17 cellular contexts compared by ENCODE assay signal in the genomic region with DNA sequence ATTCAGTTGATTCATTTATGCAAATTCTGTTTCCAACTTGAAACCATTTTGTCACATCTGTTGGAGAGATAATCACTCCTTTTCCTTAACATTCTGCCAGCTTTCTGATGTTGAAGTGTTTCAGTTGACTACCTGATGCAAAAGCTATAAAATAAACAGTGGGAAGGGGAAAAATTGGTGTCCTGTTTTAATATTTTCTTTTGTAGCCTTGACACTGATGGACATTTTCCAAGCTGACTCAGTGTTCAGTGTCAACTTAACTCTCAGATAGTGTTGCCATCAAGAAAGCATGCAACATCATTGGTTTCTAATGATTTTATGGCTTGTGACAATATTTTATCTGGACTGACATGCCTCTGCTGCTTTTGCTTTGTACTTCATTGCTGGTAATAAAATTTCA.
"Had no signal": no experiment of that assay in that cellular context is flagged by ENCODE, and none has a peak within 500 bp of the region (broad histone marks: within the 10 kb centered on the region; RNA-seq: fewer than 3 reads in every experiment).

No MANE protein-coding gene starts in this region.

- H3K27me3 Mint-ChIP-seq: activated CD4-positive, alpha-beta memory T cell treated with anti-CD3 and anti-CD28 coated beads, Interleukin-2, amount 10 ng/mL, durations not matched to agents 7 days and 5 days; activated CD4-positive, alpha-beta T cell treated with anti-CD3 and anti-CD28 coated beads for 36 hours; activated naive CD8-positive, alpha-beta T cell treated with anti-CD3 and anti-CD28 coated beads, Interleukin-2, amount 10 ng/mL, durations not matched to agents 7 days and 5 days; naive B cell; stimulated activated naive CD8-positive, alpha-beta T cell treated with anti-CD3 and anti-CD28 coated beads, Interleukin-15, Interleukin-2, amounts not matched to agents 100 ng/mL and 50 ng/mL, for 24 hours had no signal

- H3K4me1 ChIP-seq: gastrocnemius medialis, parathyroid adenoma had no signal

- H3K79me2 ChIP-seq: parathyroid adenoma had no signal

- DNase-seq: activated CD4-positive, alpha-beta memory T cell treated with anti-CD3 and anti-CD28 coated beads, Interleukin-2, amount 10 ng/mL, durations not matched to agents 7 days and 5 days; activated CD4-positive, alpha-beta T cell treated with anti-CD3 and anti-CD28 coated beads for 36 hours; activated naive CD8-positive, alpha-beta T cell treated with anti-CD3 and anti-CD28 coated beads, Interleukin-2, amount 10 ng/mL, durations not matched to agents 7 days and 5 days; activated T-cell treated with anti-CD3 and anti-CD28 coated beads, Interleukin-2, amount 50 U/mL, for 72 hours; anterior cingulate cortex; gastrocnemius medialis; kidney; left ventricle myocardium superior; naive B cell; retina; stimulated activated CD4-positive, alpha-beta T cell treated with anti-CD3 and anti-CD28 coated beads, Interleukin-15, amount 100 ng/mL, for 24 hours; stimulated activated CD4-positive, alpha-beta T cell treated with anti-CD3 and anti-CD28 coated beads, Interleukin-4, amount 100 ng/mL, for 24 hours; T-helper 9 cell; WERI-Rb-1 had no signal

- H2AFZ ChIP-seq: parathyroid adenoma had no signal

- H3K36me3 Mint-ChIP-seq: activated naive CD8-positive, alpha-beta T cell treated with anti-CD3 and anti-CD28 coated beads, Interleukin-2, amount 10 ng/mL, durations not matched to agents 7 days and 5 days had no signal

- H3K9ac ChIP-seq: parathyroid adenoma had no signal

- H3K27me3 ChIP-seq: gastrocnemius medialis had no signal

- ATAC-seq: activated CD4-positive, alpha-beta T cell treated with anti-CD3 and anti-CD28 coated beads for 36 hours; activated T-cell treated with anti-CD3 and anti-CD28 coated beads, Interleukin-2, amount 50 U/mL, for 72 hours; gastrocnemius medialis; left ventricle myocardium superior had no signal

- H3K4me3 ChIP-seq: gastrocnemius medialis, thoracic aorta had no signal

- H3K9me3 Mint-ChIP-seq: activated CD4-positive, alpha-beta memory T cell treated with anti-CD3 and anti-CD28 coated beads, Interleukin-2, amount 10 ng/mL, durations not matched to agents 7 days and 5 days; activated naive CD8-positive, alpha-beta T cell treated with anti-CD3 and anti-CD28 coated beads, Interleukin-2, amount 10 ng/mL, durations not matched to agents 7 days and 5 days; activated T-cell treated with anti-CD3 and anti-CD28 coated beads, Interleukin-2, amount 50 U/mL, for 72 hours; naive B cell; stimulated activated naive CD8-positive, alpha-beta T cell treated with anti-CD3 and anti-CD28 coated beads, Interleukin-15, Interleukin-2, amounts not matched to agents 100 ng/mL and 50 ng/mL, for 24 hours had no signal

- H3K9me3 ChIP-seq: gastrocnemius medialis, thoracic aorta had no signal

- H3K27ac ChIP-seq: gastrocnemius medialis, parathyroid adenoma, thoracic aorta, WERI-Rb-1 had no signal

- H3K4me1 Mint-ChIP-seq: activated CD4-positive, alpha-beta memory T cell treated with anti-CD3 and anti-CD28 coated beads, Interleukin-2, amount 10 ng/mL, durations not matched to agents 7 days and 5 days; activated CD4-positive, alpha-beta T cell treated with anti-CD3 and anti-CD28 coated beads for 36 hours; activated naive CD8-positive, alpha-beta T cell treated with anti-CD3 and anti-CD28 coated beads, Interleukin-2, amount 10 ng/mL, durations not matched to agents 7 days and 5 days had no signal

- H3K36me3 ChIP-seq: gastrocnemius medialis, thoracic aorta, WERI-Rb-1 had no signal

- H3K4me3 Mint-ChIP-seq: activated CD4-positive, alpha-beta memory T cell treated with anti-CD3 and anti-CD28 coated beads, Interleukin-2, amount 10 ng/mL, durations not matched to agents 7 days and 5 days; activated CD4-positive, alpha-beta T cell treated with anti-CD3 and anti-CD28 coated beads for 36 hours; activated naive CD8-positive, alpha-beta T cell treated with anti-CD3 and anti-CD28 coated beads, Interleukin-2, amount 10 ng/mL, durations not matched to agents 7 days and 5 days; activated T-cell treated with anti-CD3 and anti-CD28 coated beads, Interleukin-2, amount 50 U/mL, for 72 hours; naive B cell; stimulated activated naive CD8-positive, alpha-beta T cell treated with anti-CD3 and anti-CD28 coated beads, Interleukin-15, Interleukin-2, amounts not matched to agents 100 ng/mL and 50 ng/mL, for 24 hours had no signal

- H3K27ac Mint-ChIP-seq: activated CD4-positive, alpha-beta memory T cell treated with anti-CD3 and anti-CD28 coated beads, Interleukin-2, amount 10 ng/mL, durations not matched to agents 7 days and 5 days; activated CD4-positive, alpha-beta T cell treated with anti-CD3 and anti-CD28 coated beads for 36 hours; activated naive CD8-positive, alpha-beta T cell treated with anti-CD3 and anti-CD28 coated beads, Interleukin-2, amount 10 ng/mL, durations not matched to agents 7 days and 5 days; activated T-cell treated with anti-CD3 and anti-CD28 coated beads, Interleukin-2, amount 50 U/mL, for 72 hours; naive B cell; stimulated activated naive CD8-positive, alpha-beta T cell treated with anti-CD3 and anti-CD28 coated beads, Interleukin-15, Interleukin-2, amounts not matched to agents 100 ng/mL and 50 ng/mL, for 24 hours had no signal
